11 cellular contexts compared by ENCODE assay signal in genomic region chr4:39326468-39326960, GRCh38.
"Had no signal": no experiment of that assay in that cellular context is flagged by ENCODE, and none has a peak within 500 bp of the region (broad histone marks: within the 10 kb centered on the region; RNA-seq: fewer than 3 reads in every experiment).

No MANE protein-coding gene starts in this region.

- ATAC-seq: GM23338, HCT116 had no signal

- H3K4me1 ChIP-seq: HAP-1 had no signal

- H3K4me3 Mint-ChIP-seq: GM23338, HFFc6 had no signal

- H3K9me3 Mint-ChIP-seq: GM23338, HFFc6 had no signal

- DNase-seq: H7, HFFc6, IMR-90, Karpas-422, KBM-7 had no signal

- H3K9me3 ChIP-seq: HAP-1 had no signal

- H3K4me3 ChIP-seq: GM23338, HAP-1 had no signal

- H3K4me2 ChIP-seq: GM23338, KMS-11 had no signal

- FAIRE-seq: H1 had no signal

- H3K27ac Mint-ChIP-seq: GM23338, HFFc6 had no signal

- H3K4me1 Mint-ChIP-seq: GM23338 had no signal

- H3K27ac ChIP-seq: HL-60, KMS-11 had no signal
